ENCODE assay signal across 8 cellular contexts in genomic region chr21:42097860-42098259, GRCh38. TPM values are rescaled to one million over a fixed set of nuclear protein-coding genes. Genes with fewer than 3 reads are reported as not detected.
A peak's percentile ranks its signal among the peaks of the same experiment; 100 is the strongest.
DNase-seq lines count a peak whose midpoint lies in the region; ATAC-seq and TF ChIP-seq lines count a peak whose summit lies in the region.

No MANE protein-coding gene starts in this region.

- ATAC-seq in activated CD4-positive, CD25-positive, alpha-beta regulatory T cell treated with anti-CD3 and anti-CD28 coated beads, Interleukin-2, amount 50 U/mL, for 24 hours: peak; percentile 46 to 55
- peak; percentile 75 for ATAC-seq in omental fat pad (ENCODE audit: low FRiP score)
- no peak for ATAC-seq in HG02884 (IDR thresholded peaks at IDR 0.05; ENCODE audit: unreplicated experiment)
- ATAC-seq in GM19455 (IDR thresholded peaks at IDR 0.05; ENCODE audit: unreplicated experiment): no peak
- ATAC-seq in HG03095 (IDR thresholded peaks at IDR 0.05; ENCODE audit: unreplicated experiment): no peak

- peak overlapping the region; percentile 56 for H3K27ac ChIP-seq in epithelial cell of prostate

- TF ChIP-seq CTCF in omental fat pad (IDR thresholded peaks at IDR 0.05): no peak

- DNase-seq in activated CD4-positive, CD25-positive, alpha-beta regulatory T cell treated with anti-CD3 and anti-CD28 coated beads, Interleukin-2, amount 50 U/mL, for 72 hours: no peak
- DNase-seq in OCI-M1 (lab: John Stamatoyannopoulos, UW) (peak; percentile 59), epithelial cell of prostate (ENCODE audit: low read depth, low spot score) (peak; percentile 92), omental fat pad (ENCODE audit: low spot score) (no peak)

RNA-seq across cellular contexts. Expression of gene UMODL1, which starts 26.7 kb away (rescaled TPM):
- not detected for total RNA-seq in omental fat pad

Comparison
In these comparisons a context has a peak if more than half of its experiments do, and no peak if none do; other contexts are left out.
1. ATAC-seq: peak in activated CD4-positive, CD25-positive, alpha-beta regulatory T cell treated with anti-CD3 and anti-CD28 coated beads, Interleukin-2, amount 50 U/mL, for 24 hours (2 of 2) and omental fat pad (single experiment); none in HG02884 (single experiment), GM19455 (single experiment) and HG03095 (single experiment).
2. DNase-seq: peak in OCI-M1 (single experiment) and epithelial cell of prostate (single experiment); none in activated CD4-positive, CD25-positive, alpha-beta regulatory T cell treated with anti-CD3 and anti-CD28 coated beads, Interleukin-2, amount 50 U/mL, for 72 hours (single experiment) and omental fat pad (single experiment).